ENCODE assay signal across 1 cellular context in the genomic region with DNA sequence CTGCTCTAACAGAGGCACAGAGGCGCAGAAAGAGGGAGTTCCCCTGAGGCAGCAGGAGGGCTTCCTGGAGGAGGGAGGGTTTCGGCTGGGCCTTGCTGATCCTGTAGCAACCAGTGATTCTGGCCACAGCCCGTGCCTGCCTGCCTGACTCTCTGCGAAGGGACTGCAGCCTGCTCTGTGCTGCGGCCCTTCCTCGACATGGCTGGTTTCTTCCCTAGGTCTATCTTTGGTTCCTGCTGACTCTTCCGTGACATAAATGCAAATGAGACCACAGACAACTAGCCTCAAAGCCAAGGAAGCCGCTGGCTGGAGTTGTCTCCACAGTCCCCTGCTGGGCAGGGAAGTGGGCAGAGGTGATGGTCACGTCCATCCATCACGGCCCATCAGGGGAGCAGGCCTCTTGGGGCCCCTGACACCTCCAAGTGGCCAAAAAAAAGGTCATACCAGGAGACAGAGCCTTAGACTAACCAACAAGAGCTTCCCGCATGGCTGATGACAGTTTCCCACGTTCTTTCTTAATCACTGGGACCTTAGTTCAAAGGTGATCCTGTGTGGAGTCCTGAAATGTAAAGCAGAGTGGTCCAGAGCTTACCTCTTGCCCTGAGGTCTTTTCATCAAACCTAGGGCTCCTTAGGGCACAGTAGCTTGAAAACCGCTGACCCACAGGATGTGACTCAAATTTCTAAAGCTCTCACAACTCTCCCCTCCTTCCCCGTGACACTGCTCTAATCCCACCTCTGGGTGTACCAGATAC.
TF ChIP-seq lines count a peak whose summit lies in the region.

No MANE protein-coding gene starts in this region.

TF ChIP-seq in K562, 482 proteins besides CTCF, POLR2A, EP300 and RAD21 (continued from another document and continues in another):
- TF ChIP-seq, protein P1, sequence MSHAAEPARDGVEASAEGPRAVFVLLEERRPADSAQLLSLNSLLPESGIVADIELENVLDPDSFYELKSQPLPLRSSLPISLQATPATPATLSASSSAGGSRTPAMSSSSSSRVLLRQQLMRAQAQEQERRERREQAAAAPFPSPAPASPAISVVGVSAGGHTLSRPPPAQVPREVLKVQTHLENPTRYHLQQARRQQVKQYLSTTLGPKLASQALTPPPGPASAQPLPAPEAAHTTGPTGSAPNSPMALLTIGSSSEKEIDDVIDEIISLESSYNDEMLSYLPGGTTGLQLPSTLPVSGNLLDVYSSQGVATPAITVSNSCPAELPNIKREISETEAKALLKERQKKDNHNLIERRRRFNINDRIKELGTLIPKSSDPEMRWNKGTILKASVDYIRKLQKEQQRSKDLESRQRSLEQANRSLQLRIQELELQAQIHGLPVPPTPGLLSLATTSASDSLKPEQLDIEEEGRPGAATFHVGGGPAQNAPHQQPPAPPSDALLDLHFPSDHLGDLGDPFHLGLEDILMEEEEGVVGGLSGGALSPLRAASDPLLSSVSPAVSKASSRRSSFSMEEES (CRISPR knock-in tag; IDR thresholded peaks at IDR 0.05) = no peak
- TF ChIP-seq E2F3 (CRISPR knock-in tag; IDR thresholded peaks at IDR 0.05) (no peak), CEBPB (tag; IDR thresholded peaks at IDR 0.05) (no peak), ZNF212 (CRISPR knock-in tag; IDR thresholded peaks at IDR 0.05) (no peak), ZFX (CRISPR knock-in tag; IDR thresholded peaks at IDR 0.05) (peak; percentile 54; the same call in 1 of the 2 replicates), ZNF12 (CRISPR knock-in tag; IDR thresholded peaks at IDR 0.05) (no peak), JUNB (CRISPR knock-in tag; conservative IDR thresholded peaks at IDR 0.05) (no peak), POLR2AphosphoS2 (IDR thresholded peaks at IDR 0.05; ENCODE audit: low read length) (no peak), ZNF431 (CRISPR knock-in tag; IDR thresholded peaks at IDR 0.05) (no peak), RFX1 (IDR thresholded peaks at IDR 0.05) (no peak), ZNF589 (CRISPR knock-in tag; IDR thresholded peaks at IDR 0.05; ENCODE audit: low read depth) (no peak; the same call in none of the 2 replicates), NCOR1 (IDR thresholded peaks at IDR 0.05) (no peak), SAP30 (IDR thresholded peaks at IDR 0.05; ENCODE audit: borderline replicate concordance, insufficient read depth, low read depth, low read length, poor library complexity, severe bottlenecking) (no peak), ZC3H11A (IDR thresholded peaks at IDR 0.05; ENCODE audit: low read depth, low read length) (no peak), HSF4 (CRISPR knock-in tag; IDR thresholded peaks at IDR 0.05; ENCODE audit: borderline replicate concordance) (no peak), HMG20B (CRISPR knock-in tag; IDR thresholded peaks at IDR 0.05) (no peak)
- TF ChIP-seq, protein P2, sequence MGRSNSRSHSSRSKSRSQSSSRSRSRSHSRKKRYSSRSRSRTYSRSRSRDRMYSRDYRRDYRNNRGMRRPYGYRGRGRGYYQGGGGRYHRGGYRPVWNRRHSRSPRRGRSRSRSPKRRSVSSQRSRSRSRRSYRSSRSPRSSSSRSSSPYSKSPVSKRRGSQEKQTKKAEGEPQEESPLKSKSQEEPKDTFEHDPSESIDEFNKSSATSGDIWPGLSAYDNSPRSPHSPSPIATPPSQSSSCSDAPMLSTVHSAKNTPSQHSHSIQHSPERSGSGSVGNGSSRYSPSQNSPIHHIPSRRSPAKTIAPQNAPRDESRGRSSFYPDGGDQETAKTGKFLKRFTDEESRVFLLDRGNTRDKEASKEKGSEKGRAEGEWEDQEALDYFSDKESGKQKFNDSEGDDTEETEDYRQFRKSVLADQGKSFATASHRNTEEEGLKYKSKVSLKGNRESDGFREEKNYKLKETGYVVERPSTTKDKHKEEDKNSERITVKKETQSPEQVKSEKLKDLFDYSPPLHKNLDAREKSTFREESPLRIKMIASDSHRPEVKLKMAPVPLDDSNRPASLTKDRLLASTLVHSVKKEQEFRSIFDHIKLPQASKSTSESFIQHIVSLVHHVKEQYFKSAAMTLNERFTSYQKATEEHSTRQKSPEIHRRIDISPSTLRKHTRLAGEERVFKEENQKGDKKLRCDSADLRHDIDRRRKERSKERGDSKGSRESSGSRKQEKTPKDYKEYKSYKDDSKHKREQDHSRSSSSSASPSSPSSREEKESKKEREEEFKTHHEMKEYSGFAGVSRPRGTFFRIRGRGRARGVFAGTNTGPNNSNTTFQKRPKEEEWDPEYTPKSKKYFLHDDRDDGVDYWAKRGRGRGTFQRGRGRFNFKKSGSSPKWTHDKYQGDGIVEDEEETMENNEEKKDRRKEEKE (IDR thresholded peaks at IDR 0.05; ENCODE audit: borderline replicate concordance in 1 of 2, control insufficient read depth in 1 of 2, low read depth in 2 of 2, low read length in 1 of 2) = no peak
- TF ChIP-seq, protein P3, sequence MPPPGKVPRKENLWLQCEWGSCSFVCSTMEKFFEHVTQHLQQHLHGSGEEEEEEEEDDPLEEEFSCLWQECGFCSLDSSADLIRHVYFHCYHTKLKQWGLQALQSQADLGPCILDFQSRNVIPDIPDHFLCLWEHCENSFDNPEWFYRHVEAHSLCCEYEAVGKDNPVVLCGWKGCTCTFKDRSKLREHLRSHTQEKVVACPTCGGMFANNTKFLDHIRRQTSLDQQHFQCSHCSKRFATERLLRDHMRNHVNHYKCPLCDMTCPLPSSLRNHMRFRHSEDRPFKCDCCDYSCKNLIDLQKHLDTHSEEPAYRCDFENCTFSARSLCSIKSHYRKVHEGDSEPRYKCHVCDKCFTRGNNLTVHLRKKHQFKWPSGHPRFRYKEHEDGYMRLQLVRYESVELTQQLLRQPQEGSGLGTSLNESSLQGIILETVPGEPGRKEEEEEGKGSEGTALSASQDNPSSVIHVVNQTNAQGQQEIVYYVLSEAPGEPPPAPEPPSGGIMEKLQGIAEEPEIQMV (tag; conservative IDR thresholded peaks at IDR 0.05; ENCODE audit: low read depth) = no peak
- TF ChIP-seq, protein P4, sequence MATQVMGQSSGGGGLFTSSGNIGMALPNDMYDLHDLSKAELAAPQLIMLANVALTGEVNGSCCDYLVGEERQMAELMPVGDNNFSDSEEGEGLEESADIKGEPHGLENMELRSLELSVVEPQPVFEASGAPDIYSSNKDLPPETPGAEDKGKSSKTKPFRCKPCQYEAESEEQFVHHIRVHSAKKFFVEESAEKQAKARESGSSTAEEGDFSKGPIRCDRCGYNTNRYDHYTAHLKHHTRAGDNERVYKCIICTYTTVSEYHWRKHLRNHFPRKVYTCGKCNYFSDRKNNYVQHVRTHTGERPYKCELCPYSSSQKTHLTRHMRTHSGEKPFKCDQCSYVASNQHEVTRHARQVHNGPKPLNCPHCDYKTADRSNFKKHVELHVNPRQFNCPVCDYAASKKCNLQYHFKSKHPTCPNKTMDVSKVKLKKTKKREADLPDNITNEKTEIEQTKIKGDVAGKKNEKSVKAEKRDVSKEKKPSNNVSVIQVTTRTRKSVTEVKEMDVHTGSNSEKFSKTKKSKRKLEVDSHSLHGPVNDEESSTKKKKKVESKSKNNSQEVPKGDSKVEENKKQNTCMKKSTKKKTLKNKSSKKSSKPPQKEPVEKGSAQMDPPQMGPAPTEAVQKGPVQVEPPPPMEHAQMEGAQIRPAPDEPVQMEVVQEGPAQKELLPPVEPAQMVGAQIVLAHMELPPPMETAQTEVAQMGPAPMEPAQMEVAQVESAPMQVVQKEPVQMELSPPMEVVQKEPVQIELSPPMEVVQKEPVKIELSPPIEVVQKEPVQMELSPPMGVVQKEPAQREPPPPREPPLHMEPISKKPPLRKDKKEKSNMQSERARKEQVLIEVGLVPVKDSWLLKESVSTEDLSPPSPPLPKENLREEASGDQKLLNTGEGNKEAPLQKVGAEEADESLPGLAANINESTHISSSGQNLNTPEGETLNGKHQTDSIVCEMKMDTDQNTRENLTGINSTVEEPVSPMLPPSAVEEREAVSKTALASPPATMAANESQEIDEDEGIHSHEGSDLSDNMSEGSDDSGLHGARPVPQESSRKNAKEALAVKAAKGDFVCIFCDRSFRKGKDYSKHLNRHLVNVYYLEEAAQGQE (CRISPR knock-in tag; IDR thresholded peaks at IDR 0.05; ENCODE audit: low read depth) = no peak; the same call in 1 of the 2 replicates
- TF ChIP-seq, protein P5, sequence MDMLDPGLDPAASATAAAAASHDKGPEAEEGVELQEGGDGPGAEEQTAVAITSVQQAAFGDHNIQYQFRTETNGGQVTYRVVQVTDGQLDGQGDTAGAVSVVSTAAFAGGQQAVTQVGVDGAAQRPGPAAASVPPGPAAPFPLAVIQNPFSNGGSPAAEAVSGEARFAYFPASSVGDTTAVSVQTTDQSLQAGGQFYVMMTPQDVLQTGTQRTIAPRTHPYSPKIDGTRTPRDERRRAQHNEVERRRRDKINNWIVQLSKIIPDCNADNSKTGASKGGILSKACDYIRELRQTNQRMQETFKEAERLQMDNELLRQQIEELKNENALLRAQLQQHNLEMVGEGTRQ (CRISPR knock-in tag; IDR thresholded peaks at IDR 0.05) = no peak
- TF ChIP-seq, protein P6, sequence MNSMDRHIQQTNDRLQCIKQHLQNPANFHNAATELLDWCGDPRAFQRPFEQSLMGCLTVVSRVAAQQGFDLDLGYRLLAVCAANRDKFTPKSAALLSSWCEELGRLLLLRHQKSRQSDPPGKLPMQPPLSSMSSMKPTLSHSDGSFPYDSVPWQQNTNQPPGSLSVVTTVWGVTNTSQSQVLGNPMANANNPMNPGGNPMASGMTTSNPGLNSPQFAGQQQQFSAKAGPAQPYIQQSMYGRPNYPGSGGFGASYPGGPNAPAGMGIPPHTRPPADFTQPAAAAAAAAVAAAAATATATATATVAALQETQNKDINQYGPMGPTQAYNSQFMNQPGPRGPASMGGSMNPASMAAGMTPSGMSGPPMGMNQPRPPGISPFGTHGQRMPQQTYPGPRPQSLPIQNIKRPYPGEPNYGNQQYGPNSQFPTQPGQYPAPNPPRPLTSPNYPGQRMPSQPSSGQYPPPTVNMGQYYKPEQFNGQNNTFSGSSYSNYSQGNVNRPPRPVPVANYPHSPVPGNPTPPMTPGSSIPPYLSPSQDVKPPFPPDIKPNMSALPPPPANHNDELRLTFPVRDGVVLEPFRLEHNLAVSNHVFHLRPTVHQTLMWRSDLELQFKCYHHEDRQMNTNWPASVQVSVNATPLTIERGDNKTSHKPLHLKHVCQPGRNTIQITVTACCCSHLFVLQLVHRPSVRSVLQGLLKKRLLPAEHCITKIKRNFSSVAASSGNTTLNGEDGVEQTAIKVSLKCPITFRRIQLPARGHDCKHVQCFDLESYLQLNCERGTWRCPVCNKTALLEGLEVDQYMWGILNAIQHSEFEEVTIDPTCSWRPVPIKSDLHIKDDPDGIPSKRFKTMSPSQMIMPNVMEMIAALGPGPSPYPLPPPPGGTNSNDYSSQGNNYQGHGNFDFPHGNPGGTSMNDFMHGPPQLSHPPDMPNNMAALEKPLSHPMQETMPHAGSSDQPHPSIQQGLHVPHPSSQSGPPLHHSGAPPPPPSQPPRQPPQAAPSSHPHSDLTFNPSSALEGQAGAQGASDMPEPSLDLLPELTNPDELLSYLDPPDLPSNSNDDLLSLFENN (IDR thresholded peaks at IDR 0.05; ENCODE audit: low read depth in 2 of 2, low read length in 2 of 2) = no peak
- TF ChIP-seq, protein P7, sequence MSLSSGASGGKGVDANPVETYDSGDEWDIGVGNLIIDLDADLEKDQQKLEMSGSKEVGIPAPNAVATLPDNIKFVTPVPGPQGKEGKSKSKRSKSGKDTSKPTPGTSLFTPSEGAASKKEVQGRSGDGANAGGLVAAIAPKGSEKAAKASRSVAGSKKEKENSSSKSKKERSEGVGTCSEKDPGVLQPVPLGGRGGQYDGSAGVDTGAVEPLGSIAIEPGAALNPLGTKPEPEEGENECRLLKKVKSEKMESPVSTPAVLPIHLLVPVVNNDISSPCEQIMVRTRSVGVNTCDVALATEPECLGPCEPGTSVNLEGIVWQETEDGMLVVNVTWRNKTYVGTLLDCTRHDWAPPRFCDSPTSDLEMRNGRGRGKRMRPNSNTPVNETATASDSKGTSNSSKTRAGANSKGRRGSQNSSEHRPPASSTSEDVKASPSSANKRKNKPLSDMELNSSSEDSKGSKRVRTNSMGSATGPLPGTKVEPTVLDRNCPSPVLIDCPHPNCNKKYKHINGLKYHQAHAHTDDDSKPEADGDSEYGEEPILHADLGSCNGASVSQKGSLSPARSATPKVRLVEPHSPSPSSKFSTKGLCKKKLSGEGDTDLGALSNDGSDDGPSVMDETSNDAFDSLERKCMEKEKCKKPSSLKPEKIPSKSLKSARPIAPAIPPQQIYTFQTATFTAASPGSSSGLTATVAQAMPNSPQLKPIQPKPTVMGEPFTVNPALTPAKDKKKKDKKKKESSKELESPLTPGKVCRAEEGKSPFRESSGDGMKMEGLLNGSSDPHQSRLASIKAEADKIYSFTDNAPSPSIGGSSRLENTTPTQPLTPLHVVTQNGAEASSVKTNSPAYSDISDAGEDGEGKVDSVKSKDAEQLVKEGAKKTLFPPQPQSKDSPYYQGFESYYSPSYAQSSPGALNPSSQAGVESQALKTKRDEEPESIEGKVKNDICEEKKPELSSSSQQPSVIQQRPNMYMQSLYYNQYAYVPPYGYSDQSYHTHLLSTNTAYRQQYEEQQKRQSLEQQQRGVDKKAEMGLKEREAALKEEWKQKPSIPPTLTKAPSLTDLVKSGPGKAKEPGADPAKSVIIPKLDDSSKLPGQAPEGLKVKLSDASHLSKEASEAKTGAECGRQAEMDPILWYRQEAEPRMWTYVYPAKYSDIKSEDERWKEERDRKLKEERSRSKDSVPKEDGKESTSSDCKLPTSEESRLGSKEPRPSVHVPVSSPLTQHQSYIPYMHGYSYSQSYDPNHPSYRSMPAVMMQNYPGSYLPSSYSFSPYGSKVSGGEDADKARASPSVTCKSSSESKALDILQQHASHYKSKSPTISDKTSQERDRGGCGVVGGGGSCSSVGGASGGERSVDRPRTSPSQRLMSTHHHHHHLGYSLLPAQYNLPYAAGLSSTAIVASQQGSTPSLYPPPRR (CRISPR knock-in tag; IDR thresholded peaks at IDR 0.05; ENCODE audit: borderline replicate concordance) = no peak
- TF ChIP-seq, protein P8, sequence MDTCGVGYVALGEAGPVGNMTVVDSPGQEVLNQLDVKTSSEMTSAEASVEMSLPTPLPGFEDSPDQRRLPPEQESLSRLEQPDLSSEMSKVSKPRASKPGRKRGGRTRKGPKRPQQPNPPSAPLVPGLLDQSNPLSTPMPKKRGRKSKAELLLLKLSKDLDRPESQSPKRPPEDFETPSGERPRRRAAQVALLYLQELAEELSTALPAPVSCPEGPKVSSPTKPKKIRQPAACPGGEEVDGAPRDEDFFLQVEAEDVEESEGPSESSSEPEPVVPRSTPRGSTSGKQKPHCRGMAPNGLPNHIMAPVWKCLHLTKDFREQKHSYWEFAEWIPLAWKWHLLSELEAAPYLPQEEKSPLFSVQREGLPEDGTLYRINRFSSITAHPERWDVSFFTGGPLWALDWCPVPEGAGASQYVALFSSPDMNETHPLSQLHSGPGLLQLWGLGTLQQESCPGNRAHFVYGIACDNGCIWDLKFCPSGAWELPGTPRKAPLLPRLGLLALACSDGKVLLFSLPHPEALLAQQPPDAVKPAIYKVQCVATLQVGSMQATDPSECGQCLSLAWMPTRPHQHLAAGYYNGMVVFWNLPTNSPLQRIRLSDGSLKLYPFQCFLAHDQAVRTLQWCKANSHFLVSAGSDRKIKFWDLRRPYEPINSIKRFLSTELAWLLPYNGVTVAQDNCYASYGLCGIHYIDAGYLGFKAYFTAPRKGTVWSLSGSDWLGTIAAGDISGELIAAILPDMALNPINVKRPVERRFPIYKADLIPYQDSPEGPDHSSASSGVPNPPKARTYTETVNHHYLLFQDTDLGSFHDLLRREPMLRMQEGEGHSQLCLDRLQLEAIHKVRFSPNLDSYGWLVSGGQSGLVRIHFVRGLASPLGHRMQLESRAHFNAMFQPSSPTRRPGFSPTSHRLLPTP (IDR thresholded peaks at IDR 0.05; ENCODE audit: borderline replicate concordance, extremely low read depth, insufficient read length) = no peak
